In the genomic region with DNA sequence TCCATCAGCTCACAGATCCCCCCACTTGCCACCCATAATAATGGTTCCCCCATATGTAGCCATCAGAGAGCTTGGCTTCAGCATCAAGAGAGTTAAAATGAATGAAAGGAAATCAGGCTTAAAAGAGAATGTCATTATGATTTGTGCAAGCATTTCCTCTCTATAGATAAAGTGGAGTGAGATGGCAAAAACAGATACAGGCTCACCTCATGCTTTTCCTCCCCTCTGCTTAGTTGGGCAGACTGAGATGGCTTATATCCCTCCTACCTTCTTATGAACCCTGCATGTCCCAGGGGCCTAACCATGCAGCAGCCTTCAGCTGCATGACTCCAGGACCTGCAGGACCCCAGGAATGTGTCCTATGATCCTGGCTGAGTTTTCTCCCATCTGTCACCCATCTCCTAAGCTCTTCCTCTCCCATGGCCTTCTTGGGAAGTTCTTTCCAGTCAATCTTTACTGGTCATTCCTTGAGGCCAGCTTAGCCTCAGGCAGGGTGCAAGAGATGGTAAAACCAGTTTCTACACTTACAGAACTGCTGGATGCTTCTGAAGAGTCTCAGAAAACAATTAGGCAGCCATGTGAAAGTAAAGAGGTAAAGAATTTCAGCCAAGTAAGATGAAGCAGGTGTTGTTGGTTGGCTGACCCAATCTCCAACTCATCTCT, we compare ENCODE assay signal across 13 cellular contexts.
A peak's percentile ranks its signal among the peaks of the same experiment; 100 is the strongest.
DNase-seq lines count a peak whose midpoint lies in the region; ATAC-seq lines count a peak whose summit lies in the region.
"Had no signal": no experiment of that assay in that cellular context is flagged by ENCODE, and none has a peak within 500 bp of the region (broad histone marks: within the 10 kb centered on the region; RNA-seq: fewer than 3 reads in every experiment).

No MANE protein-coding gene starts in this region.

- H3K4me3 ChIP-seq in naive thymus-derived CD4-positive, alpha-beta T cell (ENCODE audit: low read length) = no peak overlapping the region
- H3K4me3 ChIP-seq: gastroesophageal sphincter had no signal

- CTCF ChIA-PET in activated CD4-positive, alpha-beta memory T cell treated with anti-CD3 and anti-CD28 coated beads, Interleukin-2, amount 10 ng/mL, durations not matched to agents 7 days and 5 days (lab: Charles Lee) = interaction anchor here (1.1 to 3.2 kb wide), 5 partner anchors 28 to 136 kb away, joined by 3 to 11 read pairs (median 4); no protein-coding TSS in a partner anchor
- CTCF ChIA-PET in activated CD4-positive, alpha-beta memory T cell treated with anti-CD3 and anti-CD28 coated beads for 36 hours (lab: Charles Lee) = no interaction called here
- CTCF ChIA-PET in naive thymus-derived CD4-positive, alpha-beta T cell (lab: Charles Lee) = interaction anchor here (0.9 to 1.9 kb wide), 5 partner anchors 69 to 212 kb away, joined by 3 to 8 read pairs (median 4); no protein-coding TSS in a partner anchor

- peak; percentile 25 for ATAC-seq in GM21529 (IDR thresholded peaks at IDR 0.05; ENCODE audit: unreplicated experiment)
- peak; percentile 51 for ATAC-seq in naive thymus-derived CD4-positive, alpha-beta T cell
- ATAC-seq in HG03139 (IDR thresholded peaks at IDR 0.05; ENCODE audit: unreplicated experiment) = no peak
- ATAC-seq in HG03039 (IDR thresholded peaks at IDR 0.05; ENCODE audit: unreplicated experiment) = no peak
- ATAC-seq: gastroesophageal sphincter had no signal

- H3K4me1 ChIP-seq in naive thymus-derived CD4-positive, alpha-beta T cell (ENCODE audit: control insufficient read depth in 2 of 2, insufficient read depth in 2 of 2, low read length in 2 of 2) = peaks cover 7 to 26% of the 10 kb centered on the region in 2 donors
- H3K4me1 ChIP-seq: gastroesophageal sphincter had no signal

- no peak overlapping the region for H3K4me3 Mint-ChIP-seq in activated CD4-positive, alpha-beta memory T cell treated with anti-CD3 and anti-CD28 coated beads, Interleukin-2, amount 10 ng/mL, durations not matched to agents 7 days and 5 days
- no peak overlapping the region for H3K4me3 Mint-ChIP-seq in activated CD4-positive, alpha-beta memory T cell treated with anti-CD3 and anti-CD28 coated beads for 36 hours
- H3K4me3 Mint-ChIP-seq in naive thymus-derived CD4-positive, alpha-beta T cell = peak overlapping the region; percentile 12 to 69 (median 39)

- no peak overlapping the region for H3K27ac ChIP-seq in naive thymus-derived CD4-positive, alpha-beta T cell (ENCODE audit: low read depth, low read length)
- H3K27ac ChIP-seq: gastroesophageal sphincter had no signal

- H3K27me3 Mint-ChIP-seq in activated CD4-positive, alpha-beta memory T cell treated with anti-CD3 and anti-CD28 coated beads, Interleukin-2, amount 10 ng/mL, durations not matched to agents 7 days and 5 days = no peaks in the 10 kb centered on the region
- no peaks in the 10 kb centered on the region for H3K27me3 Mint-ChIP-seq in activated CD4-positive, alpha-beta memory T cell treated with anti-CD3 and anti-CD28 coated beads for 36 hours
- no peaks in the 10 kb centered on the region for H3K27me3 Mint-ChIP-seq in naive thymus-derived CD4-positive, alpha-beta T cell

- DNase-seq in activated CD4-positive, alpha-beta memory T cell treated with anti-CD3 and anti-CD28 coated beads, Interleukin-2, amount 10 ng/mL, durations not matched to agents 7 days and 5 days = no peak
- no peak for DNase-seq in activated CD4-positive, alpha-beta memory T cell treated with anti-CD3 and anti-CD28 coated beads for 36 hours
- peak; percentile 5 for DNase-seq in RPMI8226
- peak in 4 of 9 donors; percentile 4 to 18 (median 14) for DNase-seq in naive thymus-derived CD4-positive, alpha-beta T cell
- no peak for DNase-seq in NCI-H2081 treated with DMSO at 0.1 percent for 48 hours (lab: John Stamatoyannopoulos, UW)
- DNase-seq: activated CD4-positive, alpha-beta T cell treated with anti-CD3 and anti-CD28 coated beads for 48 hours; NCI-H1048; NCI-H2227 treated with DMSO at 0.1 percent for 48 hours; stimulated activated CD4-positive, alpha-beta T cell treated with anti-CD3 and anti-CD28 coated beads, Interleukin-12 subunit alpha, Interleukin-12 subunit beta, amount 100 ng/mL, for 4 hours had no signal

- POLR2A ChIA-PET in activated CD4-positive, alpha-beta memory T cell treated with anti-CD3 and anti-CD28 coated beads, Interleukin-2, amount 10 ng/mL, durations not matched to agents 7 days and 5 days (lab: Charles Lee) = interaction anchor here (0.6 to 1.7 kb wide), 5 partner anchors 15 to 74 kb away, joined by 3 to 5 read pairs (median 3); no protein-coding TSS in a partner anchor
- POLR2A ChIA-PET in activated CD4-positive, alpha-beta memory T cell treated with anti-CD3 and anti-CD28 coated beads for 36 hours (lab: Charles Lee) = no interaction called here
- POLR2A ChIA-PET in naive thymus-derived CD4-positive, alpha-beta T cell (lab: Charles Lee) = no interaction called here

- no peaks in the 10 kb centered on the region for H3K27me3 ChIP-seq in naive thymus-derived CD4-positive, alpha-beta T cell (ENCODE audit: control insufficient read depth in 2 of 2, insufficient read depth in 2 of 2, low read length in 2 of 2)
- H3K27me3 ChIP-seq: gastroesophageal sphincter had no signal

- H3K9me3 ChIP-seq in naive thymus-derived CD4-positive, alpha-beta T cell (ENCODE audit: control insufficient read depth in 2 of 3, low read length in 3 of 3) = no peaks in the 10 kb centered on the region
- H3K9me3 ChIP-seq: gastroesophageal sphincter had no signal

- intact Hi-C loops in activated CD4-positive, alpha-beta memory T cell treated with anti-CD3 and anti-CD28 coated beads for 36 hours (cut with micrococcal nuclease) = no loop called here
- intact Hi-C loops in naive thymus-derived CD4-positive, alpha-beta T cell (cut with micrococcal nuclease) = loop anchor here (2.0 to 5.0 kb wide), 3 partner anchors 20 to 74 kb away; no protein-coding TSS in a partner anchor

- H3K4me1 Mint-ChIP-seq in activated CD4-positive, alpha-beta memory T cell treated with anti-CD3 and anti-CD28 coated beads, Interleukin-2, amount 10 ng/mL, durations not matched to agents 7 days and 5 days = peaks cover 53% of the 10 kb centered on the region
- H3K4me1 Mint-ChIP-seq in activated CD4-positive, alpha-beta memory T cell treated with anti-CD3 and anti-CD28 coated beads for 36 hours (ENCODE audit: low read depth) = peaks cover 44% of the 10 kb centered on the region
- H3K4me1 Mint-ChIP-seq in naive thymus-derived CD4-positive, alpha-beta T cell = peaks cover 37 to 56% (median 45%) of the 10 kb centered on the region in 7 donors

- peaks cover 7% of the 10 kb centered on the region for H3K36me3 Mint-ChIP-seq in activated CD4-positive, alpha-beta memory T cell treated with anti-CD3 and anti-CD28 coated beads, Interleukin-2, amount 10 ng/mL, durations not matched to agents 7 days and 5 days (ENCODE audit: low read depth)
- no peaks in the 10 kb centered on the region for H3K36me3 Mint-ChIP-seq in activated CD4-positive, alpha-beta memory T cell treated with anti-CD3 and anti-CD28 coated beads for 36 hours
- peaks cover 0 to 24% (median 0%) of the 10 kb centered on the region in 5 donors for H3K36me3 Mint-ChIP-seq in naive thymus-derived CD4-positive, alpha-beta T cell

- no peaks in the 10 kb centered on the region for H3K9me3 Mint-ChIP-seq in activated CD4-positive, alpha-beta memory T cell treated with anti-CD3 and anti-CD28 coated beads, Interleukin-2, amount 10 ng/mL, durations not matched to agents 7 days and 5 days
- no peaks in the 10 kb centered on the region for H3K9me3 Mint-ChIP-seq in activated CD4-positive, alpha-beta memory T cell treated with anti-CD3 and anti-CD28 coated beads for 36 hours
- H3K9me3 Mint-ChIP-seq in naive thymus-derived CD4-positive, alpha-beta T cell = peaks cover 0 to 1% (median 0%) of the 10 kb centered on the region in 11 donors

- no peaks in the 10 kb centered on the region for H3K36me3 ChIP-seq in naive thymus-derived CD4-positive, alpha-beta T cell (ENCODE audit: control insufficient read depth in 2 of 3, insufficient read depth in 3 of 3, low read length in 3 of 3)
- H3K36me3 ChIP-seq: gastroesophageal sphincter had no signal

- peak overlapping the region; percentile 62 for H3K27ac Mint-ChIP-seq in activated CD4-positive, alpha-beta memory T cell treated with anti-CD3 and anti-CD28 coated beads, Interleukin-2, amount 10 ng/mL, durations not matched to agents 7 days and 5 days
- no peak overlapping the region for H3K27ac Mint-ChIP-seq in activated CD4-positive, alpha-beta memory T cell treated with anti-CD3 and anti-CD28 coated beads for 36 hours
- H3K27ac Mint-ChIP-seq in naive thymus-derived CD4-positive, alpha-beta T cell = peak overlapping the region in 8 of 9 donors; percentile 2 to 77 (median 20)

Comparison
In these comparisons a context has a peak if more than half of its experiments do, and no peak if none do; other contexts are left out.
1. H3K4me3 Mint-ChIP-seq: peak in naive thymus-derived CD4-positive, alpha-beta T cell (10 of 10); none in activated CD4-positive, alpha-beta memory T cell treated with anti-CD3 and anti-CD28 coated beads, Interleukin-2, amount 10 ng/mL, durations not matched to agents 7 days and 5 days (single experiment) and activated CD4-positive, alpha-beta memory T cell treated with anti-CD3 and anti-CD28 coated beads for 36 hours (single experiment).
2. ATAC-seq: peak in GM21529 (single experiment) and naive thymus-derived CD4-positive, alpha-beta T cell (single experiment); none in HG03139 (single experiment) and HG03039 (single experiment).